In the genomic region with DNA sequence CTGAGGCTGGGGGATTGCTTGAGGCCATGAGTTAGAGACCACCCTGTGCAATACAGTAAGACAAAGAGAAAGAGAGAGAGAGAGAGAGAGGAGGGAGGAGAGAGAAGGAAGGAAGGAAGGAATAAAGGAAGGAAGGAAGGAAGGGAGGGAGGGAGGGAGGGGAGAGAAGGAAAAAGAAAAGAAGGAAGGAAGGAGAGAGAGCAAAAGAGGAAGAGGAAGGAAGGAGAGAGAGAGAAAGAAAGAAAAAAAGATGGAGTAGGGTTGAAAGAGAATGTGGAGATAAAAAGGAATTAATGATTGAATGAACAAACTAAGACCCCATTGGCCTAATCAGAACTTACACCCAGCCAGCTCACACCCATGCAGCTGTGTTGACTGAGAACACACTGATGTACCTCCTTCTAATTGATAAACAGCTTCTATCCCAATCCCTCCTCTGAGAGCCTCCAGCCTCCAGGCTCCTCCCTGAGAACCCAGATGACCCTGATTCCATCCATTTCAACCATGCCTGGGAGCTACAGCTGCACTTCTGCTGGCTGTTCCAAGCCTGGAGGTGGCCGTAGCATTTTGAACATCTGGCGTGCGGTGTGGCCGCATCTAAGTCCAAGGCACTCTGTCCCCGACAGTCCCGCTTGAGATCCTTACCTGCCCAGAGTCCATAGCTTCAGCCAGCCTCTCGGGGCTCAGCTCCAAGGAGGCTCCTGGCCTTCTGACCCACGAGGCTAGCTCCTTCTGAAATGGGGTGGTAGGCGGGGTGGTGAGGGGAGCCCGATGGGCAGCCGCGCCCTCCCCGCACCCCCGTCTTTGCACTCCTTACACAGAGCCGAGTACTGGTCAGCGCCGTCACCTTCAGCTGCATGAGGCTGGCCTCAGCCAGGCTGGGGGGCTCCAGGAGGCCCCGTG, we compare ENCODE assay signal across 20 cellular contexts. TPM values are rescaled to one million over a fixed set of nuclear protein-coding genes. Genes with fewer than 3 reads are reported as not detected.
DNase-seq lines count a peak whose midpoint lies in the region; ATAC-seq, FAIRE-seq and TF ChIP-seq lines count a peak whose summit lies in the region.
"Had no signal": no experiment of that assay in that cellular context is flagged by ENCODE, and none has a peak within 500 bp of the region (broad histone marks: within the 10 kb centered on the region; RNA-seq: fewer than 3 reads in every experiment).

No MANE protein-coding gene starts in this region.

- TF ChIP-seq CTCF in GM23338 (conservative IDR thresholded peaks at IDR 0.05; ENCODE audit: low read depth in 2 of 2) (no peak), kidney (IDR thresholded peaks at IDR 0.05; ENCODE audit: borderline replicate concordance, extremely low read depth, insufficient read depth) (no peak), endodermal cell (conservative IDR thresholded peaks at IDR 0.05) (no peak), mucosa of descending colon (IDR thresholded peaks at IDR 0.05) (no peak)

- H3K9me3 Mint-ChIP-seq in GM23338 (no peaks in the 10 kb centered on the region; the same call in 2 of the 3 replicates), endodermal cell (no peaks in the 10 kb centered on the region)
- H3K9me3 Mint-ChIP-seq in stimulated activated memory B cell treated with anti-CD40 and anti-IgM and Interleukin-4, amounts not matched to agents 10 μg/mL and 1 μg/mL and 100 μg/mL, for 72 hours = no peaks in the 10 kb centered on the region
- no peaks in the 10 kb centered on the region for H3K9me3 Mint-ChIP-seq in activated CD4-positive, alpha-beta memory T cell treated with anti-CD3 and anti-CD28 coated beads for 36 hours
- H3K9me3 Mint-ChIP-seq: CD8-positive, alpha-beta memory T cell had no signal

- FAIRE-seq in kidney (lab: Jason Lieb, UNC) = no peak

- peak; percentile 26 for DNase-seq in DMS 273 (lab: John Stamatoyannopoulos, UW; ENCODE audit: unreplicated experiment)
- DNase-seq in DMS 273 treated with DMSO at 0.1 percent for 48 hours (lab: John Stamatoyannopoulos, UW) = no peak
- DNase-seq in GM23338 (ENCODE audit: low spot score) = no peak
- no peak for DNase-seq in kidney
- DNase-seq in activated CD4-positive, alpha-beta memory T cell treated with anti-CD3 and anti-CD28 coated beads for 36 hours = no peak
- no peak for DNase-seq in endodermal cell
- DNase-seq in mucosa of descending colon = no peak
- DNase-seq: EL, KBM-7, MV-4-11, NCI-H1436 treated with DMSO at 0.1 percent for 48 hours, NCI-H226, NCI-H524 treated with DMSO at 0.1 percent for 48 hours, PC-3, SJCRH30, SW 1271 had no signal

- intact Hi-C loops in kidney (cut with DNase I) (no loop called here), mucosa of descending colon (cut with DNase I, micrococcal nuclease) (no loop called here)
- intact Hi-C loops in activated CD4-positive, alpha-beta memory T cell treated with anti-CD3 and anti-CD28 coated beads for 36 hours (cut with micrococcal nuclease) = no loop called here

- no peak for ATAC-seq in GM23338
- ATAC-seq in stimulated activated memory B cell treated with anti-CD40 and anti-IgM and Interleukin-4, amounts not matched to agents 10 μg/mL and 1 μg/mL and 100 μg/mL, for 72 hours = peak; percentile 51
- ATAC-seq in mucosa of descending colon = no peak
- ATAC-seq: PC-3 had no signal

- H3F3A ChIP-seq in GM23338 (replicated peaks; ENCODE audit: low read depth) = peaks cover 4% of the 10 kb centered on the region; the same call in 1 of the 2 replicates

- H3K36me3 ChIP-seq in GM23338 (ENCODE audit: insufficient read depth) = no peaks in the 10 kb centered on the region
- no peaks in the 10 kb centered on the region for H3K36me3 ChIP-seq in kidney (ENCODE audit: control insufficient read depth in 1 of 2, insufficient read depth in 2 of 2, low read length in 2 of 2)
- no peaks in the 10 kb centered on the region for H3K36me3 ChIP-seq in endodermal cell (ENCODE audit: control insufficient read depth, insufficient read depth, low read length)
- no peaks in the 10 kb centered on the region for H3K36me3 ChIP-seq in mucosa of descending colon (ENCODE audit: low read depth)
- H3K36me3 ChIP-seq: SJCRH30 had no signal

- no peak overlapping the region for H3K4me3 ChIP-seq in GM23338
- peak overlapping the region; percentile 69 to 79 for H3K4me3 ChIP-seq in kidney (ENCODE audit: low read length in 2 of 2)
- no peak overlapping the region for H3K4me3 ChIP-seq in endodermal cell (ENCODE audit: low read length)
- H3K4me3 ChIP-seq in mucosa of descending colon = no peak overlapping the region
- H3K4me3 ChIP-seq: SJCRH30 had no signal

- H3K4me1 Mint-ChIP-seq in GM23338 = peaks cover 6% of the 10 kb centered on the region
- H3K4me1 Mint-ChIP-seq in stimulated activated memory B cell treated with anti-CD40 and anti-IgM and Interleukin-4, amounts not matched to agents 10 μg/mL and 1 μg/mL and 100 μg/mL, for 72 hours = no peaks in the 10 kb centered on the region
- H3K4me1 Mint-ChIP-seq in activated CD4-positive, alpha-beta memory T cell treated with anti-CD3 and anti-CD28 coated beads for 36 hours (ENCODE audit: low read depth) = no peaks in the 10 kb centered on the region
- H3K4me1 Mint-ChIP-seq in endodermal cell = peaks cover 4% of the 10 kb centered on the region
- H3K4me1 Mint-ChIP-seq: CD8-positive, alpha-beta memory T cell had no signal

- no peaks in the 10 kb centered on the region for H3K79me2 ChIP-seq in GM23338 (replicated peaks; ENCODE audit: insufficient read depth)

- H3K27me3 ChIP-seq in GM23338 (ENCODE audit: insufficient read depth) (no peaks in the 10 kb centered on the region), endodermal cell (ENCODE audit: control insufficient read depth, insufficient read depth, low read length, poor library complexity, severe bottlenecking) (no peaks in the 10 kb centered on the region)

- H3K27me3 Mint-ChIP-seq in GM23338 (ENCODE audit: insufficient read depth, low read depth, poor library complexity) = peaks cover 9% of the 10 kb centered on the region
- peaks cover 60% of the 10 kb centered on the region for H3K27me3 Mint-ChIP-seq in stimulated activated memory B cell treated with anti-CD40 and anti-IgM and Interleukin-4, amounts not matched to agents 10 μg/mL and 1 μg/mL and 100 μg/mL, for 72 hours
- peaks cover 8% of the 10 kb centered on the region for H3K27me3 Mint-ChIP-seq in activated CD4-positive, alpha-beta memory T cell treated with anti-CD3 and anti-CD28 coated beads for 36 hours
- H3K27me3 Mint-ChIP-seq in endodermal cell (ENCODE audit: insufficient read depth) = peaks cover 5% of the 10 kb centered on the region

- H4K20me1 ChIP-seq in GM23338 (replicated peaks; ENCODE audit: insufficient read depth) = no peaks in the 10 kb centered on the region

- no peak overlapping the region for H3K9ac ChIP-seq in kidney (ENCODE audit: low read length in 2 of 2)
- no peak overlapping the region for H3K9ac ChIP-seq in endodermal cell (ENCODE audit: extremely low read depth, low read length, poor library complexity, severe bottlenecking)

- H3K4me3 Mint-ChIP-seq in GM23338 (no peak overlapping the region), endodermal cell (no peak overlapping the region)
- H3K4me3 Mint-ChIP-seq in stimulated activated memory B cell treated with anti-CD40 and anti-IgM and Interleukin-4, amounts not matched to agents 10 μg/mL and 1 μg/mL and 100 μg/mL, for 72 hours = no peak overlapping the region
- no peak overlapping the region for H3K4me3 Mint-ChIP-seq in activated CD4-positive, alpha-beta memory T cell treated with anti-CD3 and anti-CD28 coated beads for 36 hours
- H3K4me3 Mint-ChIP-seq: CD8-positive, alpha-beta memory T cell had no signal

- 0 out of 2 replicates have a peak, but pooled peaks cover 2% of the 10 kb centered on the region for H3K4me1 ChIP-seq in GM23338 (ENCODE audit: insufficient read depth)
- H3K4me1 ChIP-seq in kidney (ENCODE audit: control insufficient read depth in 1 of 2, insufficient read depth in 1 of 2, low read depth in 1 of 2, low read length in 2 of 2) = peaks cover 0 to 4% of the 10 kb centered on the region in 2 donors
- H3K4me1 ChIP-seq in endodermal cell (ENCODE audit: control insufficient read depth, insufficient read depth, low read length) = no peaks in the 10 kb centered on the region
- H3K4me1 ChIP-seq in mucosa of descending colon (ENCODE audit: low read depth) = no peaks in the 10 kb centered on the region
- H3K4me1 ChIP-seq: SJCRH30 had no signal

- CTCF ChIA-PET in activated CD4-positive, alpha-beta memory T cell treated with anti-CD3 and anti-CD28 coated beads for 36 hours (lab: Charles Lee) = no interaction called here

- H3K4me2 ChIP-seq in GM23338 = no peak overlapping the region

- WGBS in endodermal cell (ENCODE audit: insufficient coverage in 1 of 2, insufficient read length in 1 of 2), 2 experiments = 77 to 89% methylated on average over 9 to 18 of the region's 18 CpGs

- H3K9me2 ChIP-seq in GM23338 (ENCODE audit: insufficient read depth) = no peaks in the 10 kb centered on the region

- POLR2A ChIA-PET in activated CD4-positive, alpha-beta memory T cell treated with anti-CD3 and anti-CD28 coated beads for 36 hours (lab: Charles Lee) = no interaction called here

- no peaks in the 10 kb centered on the region for H3K36me3 Mint-ChIP-seq in GM23338 (ENCODE audit: low read depth)
- H3K36me3 Mint-ChIP-seq in stimulated activated memory B cell treated with anti-CD40 and anti-IgM and Interleukin-4, amounts not matched to agents 10 μg/mL and 1 μg/mL and 100 μg/mL, for 72 hours = no peaks in the 10 kb centered on the region
- H3K36me3 Mint-ChIP-seq in activated CD4-positive, alpha-beta memory T cell treated with anti-CD3 and anti-CD28 coated beads for 36 hours = peaks cover 2% of the 10 kb centered on the region
- no peaks in the 10 kb centered on the region for H3K36me3 Mint-ChIP-seq in endodermal cell (ENCODE audit: low read depth)
- H3K36me3 Mint-ChIP-seq: CD8-positive, alpha-beta memory T cell had no signal

- H2AFZ ChIP-seq in GM23338 = peak overlapping the region; percentile 76

- H3K9me3 ChIP-seq in kidney (ENCODE audit: control insufficient read depth in 1 of 2, low read length in 2 of 2) (no peaks in the 10 kb centered on the region), endodermal cell (ENCODE audit: control insufficient read depth, low read length) (no peaks in the 10 kb centered on the region), mucosa of descending colon (no peaks in the 10 kb centered on the region)
- H3K9me3 ChIP-seq: SJCRH30 had no signal

- H3K27ac ChIP-seq in GM23338 (ENCODE audit: low read depth) (no peak overlapping the region), kidney (ENCODE audit: low read depth in 2 of 2, low read length in 2 of 2) (peak overlapping the region; percentile 51 to 65), endodermal cell (ENCODE audit: low read depth, low read length) (no peak overlapping the region)
- H3K27ac ChIP-seq: 22Rv1, SJCRH30 had no signal

- no peak overlapping the region for H3K27ac Mint-ChIP-seq in GM23338
- no peak overlapping the region for H3K27ac Mint-ChIP-seq in stimulated activated memory B cell treated with anti-CD40 and anti-IgM and Interleukin-4, amounts not matched to agents 10 μg/mL and 1 μg/mL and 100 μg/mL, for 72 hours
- H3K27ac Mint-ChIP-seq in activated CD4-positive, alpha-beta memory T cell treated with anti-CD3 and anti-CD28 coated beads for 36 hours = no peak overlapping the region
- H3K27ac Mint-ChIP-seq in endodermal cell = no peak overlapping the region
- H3K27ac Mint-ChIP-seq: CD8-positive, alpha-beta memory T cell had no signal

RNA-seq across cellular contexts. Expression of gene PRODH2, which starts 1.1 kb away (rescaled TPM):
- not detected in 2 replicates for total RNA-seq in GM23338 (2014; rRNA removed; shearing (Covaris generic))
- not detected in 2 replicates for polyA plus RNA-seq in GM23338 (2016; fragmentation: Nextera tagmentation; extraction: Ambion mirVana)
- total RNA-seq in kidney = 9.0 TPM
- 409 TPM for polyA plus RNA-seq in kidney (ENCODE audit: insufficient read depth, low read depth, low replicate concordance)
- total RNA-seq in activated CD4-positive, alpha-beta memory T cell treated with anti-CD3 and anti-CD28 coated beads for 36 hours = not detected
- total RNA-seq in endodermal cell = 1 to 10 TPM; 1.0 to 1.5 TPM
- polyA plus RNA-seq in endodermal cell (2013, experiment 1 of 2) = 0.50 TPM
- polyA plus RNA-seq in endodermal cell (2013, experiment 2 of 2) = not detected
- not detected for total RNA-seq in mucosa of descending colon
- total RNA-seq: CD8-positive, alpha-beta memory T cell; PC-3; SJCRH30 had no signal
- polyA plus RNA-seq: BJ; CD8-positive, alpha-beta memory T cell had no signal

RNA-seq across cellular contexts. Expression of gene ARHGAP33, which starts 36.2 kb away (rescaled TPM):
- 17.7 and 22.1 TPM in 2 replicates for total RNA-seq in GM23338 (2014; rRNA removed; shearing (Covaris generic))
- polyA plus RNA-seq in GM23338 (2016; fragmentation: Nextera tagmentation; extraction: Ambion mirVana) = 10.3 and 11.6 TPM in 2 replicates
- total RNA-seq in kidney = 18.5 TPM
- polyA plus RNA-seq in kidney (ENCODE audit: insufficient read depth, low read depth, low replicate concordance) = 5.6 TPM
- total RNA-seq in activated CD4-positive, alpha-beta memory T cell treated with anti-CD3 and anti-CD28 coated beads for 36 hours = 10 to 100 TPM; 35.0 to 39.3 TPM
- 10 to 100 TPM; 12.7 to 15.0 TPM for total RNA-seq in endodermal cell
- polyA plus RNA-seq in endodermal cell (2013, experiment 1 of 2) = 82.2 TPM
- 59.5 TPM for polyA plus RNA-seq in endodermal cell (2013, experiment 2 of 2)
- total RNA-seq in mucosa of descending colon = 10 to 100 TPM; 14.4 to 16.0 (median 14.6) TPM

RNA-seq across cellular contexts. Expression of gene NPHS1, which starts 40.7 kb away (rescaled TPM):
- 0.58 and 1.0 TPM in 2 replicates for total RNA-seq in GM23338 (2014; rRNA removed; shearing (Covaris generic))
- polyA plus RNA-seq in GM23338 (2016; fragmentation: Nextera tagmentation; extraction: Ambion mirVana) (0.47 and 1.3 TPM in 2 replicates), kidney (ENCODE audit: insufficient read depth, low read depth, low replicate concordance) (39.7 TPM)
- total RNA-seq in kidney (0.25 TPM), endodermal cell (under 1 TPM; 0.24 to 0.80 TPM), mucosa of descending colon (under 1 TPM in 1 of 3 donors, not detected in 2; 0.09 TPM)
- not detected for total RNA-seq in activated CD4-positive, alpha-beta memory T cell treated with anti-CD3 and anti-CD28 coated beads for 36 hours
- polyA plus RNA-seq in endodermal cell (2013, experiment 1 of 2) = 0.96 TPM
- polyA plus RNA-seq in endodermal cell (2013, experiment 2 of 2) = 0.79 TPM
- total RNA-seq: CD8-positive, alpha-beta memory T cell; PC-3; SJCRH30 had no signal
- polyA plus RNA-seq: BJ; CD8-positive, alpha-beta memory T cell had no signal

RNA-seq across cellular contexts. Expression of gene KIRREL2, which starts 45.1 kb away (rescaled TPM):
- total RNA-seq in GM23338 (2014; rRNA removed; shearing (Covaris generic)) = 9.9 and 13.1 TPM in 2 replicates
- polyA plus RNA-seq in GM23338 (2016; fragmentation: Nextera tagmentation; extraction: Ambion mirVana) (3.6 and 3.8 TPM in 2 replicates), kidney (ENCODE audit: insufficient read depth, low read depth, low replicate concordance) (0.82 TPM)
- total RNA-seq in kidney (not detected), endodermal cell (1 to 10 TPM; 1.4 to 2.3 TPM), mucosa of descending colon (under 1 TPM in 1 of 3 donors, not detected in 2; 0.09 TPM)
- under 1 TPM; 0.78 to 0.92 TPM for total RNA-seq in activated CD4-positive, alpha-beta memory T cell treated with anti-CD3 and anti-CD28 coated beads for 36 hours
- polyA plus RNA-seq in endodermal cell (2013, experiment 1 of 2) = 26.4 TPM
- polyA plus RNA-seq in endodermal cell (2013, experiment 2 of 2) = 19.8 TPM
- total RNA-seq: PC-3, SJCRH30 had no signal
- polyA plus RNA-seq: BJ; CD8-positive, alpha-beta memory T cell had no signal

RNA-seq across cellular contexts. Expression of gene PROSER3, which starts 53.6 kb away (rescaled TPM):
- 14.7 and 28.0 TPM in 2 replicates for total RNA-seq in GM23338 (2014; rRNA removed; shearing (Covaris generic))
- polyA plus RNA-seq in GM23338 (2016; fragmentation: Nextera tagmentation; extraction: Ambion mirVana) = 21.8 and 24.1 TPM in 2 replicates
- 34.9 TPM for total RNA-seq in kidney
- 2.8 TPM for polyA plus RNA-seq in kidney (ENCODE audit: insufficient read depth, low read depth, low replicate concordance)
- total RNA-seq in activated CD4-positive, alpha-beta memory T cell treated with anti-CD3 and anti-CD28 coated beads for 36 hours = 10 to 100 TPM; 38.4 to 40.0 TPM
- 10 to 100 TPM; 37.8 to 45.4 TPM for total RNA-seq in endodermal cell
- 37.0 TPM for polyA plus RNA-seq in endodermal cell (2013, experiment 1 of 2)
- 34.6 TPM for polyA plus RNA-seq in endodermal cell (2013, experiment 2 of 2)
- total RNA-seq in mucosa of descending colon = 10 to 100 TPM; 21.7 to 26.5 (median 26.0) TPM

Comparison
In these comparisons a context has a peak if more than half of its experiments do, and no peak if none do; other contexts are left out.
1. H3K27ac ChIP-seq: peak in kidney (2 of 2); none in GM23338 (single experiment) and endodermal cell (single experiment).
2. H3K4me3 ChIP-seq: peak in kidney (2 of 2); none in GM23338 (single experiment), endodermal cell (single experiment) and mucosa of descending colon (single experiment).